8 cellular contexts compared by ENCODE assay signal in the genomic region with DNA sequence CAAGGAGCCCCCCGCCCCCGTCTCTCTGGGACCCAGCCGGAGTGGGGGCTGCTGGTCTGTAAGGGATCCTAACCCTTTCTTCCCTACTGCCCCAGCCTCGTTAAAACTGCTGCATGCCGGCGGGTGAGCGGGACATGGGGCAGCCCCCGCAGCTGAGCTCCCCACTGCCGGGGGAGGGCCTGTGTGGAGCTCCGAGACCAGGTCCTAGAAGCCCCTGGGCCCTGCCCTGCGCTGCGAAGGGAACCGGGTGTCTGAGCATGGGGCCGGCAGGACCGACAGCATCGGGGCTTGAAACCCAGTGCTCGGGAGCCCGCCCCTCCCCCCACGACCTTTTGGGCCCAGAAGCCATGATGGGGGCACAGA. TPM values are rescaled to one million over a fixed set of nuclear protein-coding genes. Genes with fewer than 3 reads are reported as not detected.
DNase-seq lines count a peak whose midpoint lies in the region; ATAC-seq and TF ChIP-seq lines count a peak whose summit lies in the region.
"Had no signal": no experiment of that assay in that cellular context is flagged by ENCODE, and none has a peak within 500 bp of the region (broad histone marks: within the 10 kb centered on the region; RNA-seq: fewer than 3 reads in every experiment).

No MANE protein-coding gene starts in this region.

- H3K27ac ChIP-seq in HUES64 (ENCODE audit: low read depth, low read length) (no peak overlapping the region), ectodermal cell (ENCODE audit: insufficient read depth, low read depth, low read length, poor library complexity, severe bottlenecking) (no peak overlapping the region), lung (ENCODE audit: low read depth in 1 of 2, low read length in 1 of 2) (peak overlapping the region; percentile 60 to 83), tibial artery (peak overlapping the region; percentile 93 to 95)

- H3K9me3 ChIP-seq in HUES64 (ENCODE audit: insufficient read depth, low read depth, low read length) (no peaks in the 10 kb centered on the region), ectodermal cell (ENCODE audit: control insufficient read depth, low read length) (no peaks in the 10 kb centered on the region), lung (ENCODE audit: control insufficient read depth in 2 of 2, insufficient read depth in 1 of 2, low read length in 1 of 2) (no peaks in the 10 kb centered on the region), tibial artery (no peaks in the 10 kb centered on the region)

- 32% methylated on average over 18 of the region's 19 CpGs for WGBS in HUES64
- WGBS in ectodermal cell, 2 experiments: 38 to 39% methylated on average over 19 of the region's 19 CpGs
- WGBS in lung, 2 donors: 39 to 47% methylated on average over 19 of the region's 19 CpGs

- TF ChIP-seq CTCF in lung (IDR thresholded peaks at IDR 0.05; ENCODE audit: control extremely low read depth, extremely low read depth): no peak
- TF ChIP-seq CTCF in tibial artery (IDR thresholded peaks at IDR 0.05): no peak

- H3K4me1 ChIP-seq in HUES64 (ENCODE audit: insufficient read depth, low read length) (peaks cover 7% of the 10 kb centered on the region; the same call in 1 of the 2 replicates), ectodermal cell (ENCODE audit: control insufficient read depth, insufficient read depth, low read length) (peaks cover 24% of the 10 kb centered on the region), lung (ENCODE audit: control insufficient read depth in 2 of 2, insufficient read depth in 2 of 2, low read length in 2 of 2) (peaks cover 0 to 2% of the 10 kb centered on the region in 2 donors), tibial artery (peaks cover 8 to 53% (median 50%) of the 10 kb centered on the region in 4 donors)

- intact Hi-C loops in tibial artery (cut with DNase I; ENCODE audit: low total_unique reads): loop anchor here (2.0 to 5.0 kb wide), 2 partner anchors 124 to 255 kb away; a partner anchor contains a TSS

- no peak for ATAC-seq in lung (ENCODE audit: insufficient read depth, low FRiP score)
- ATAC-seq in GM21825 (IDR thresholded peaks at IDR 0.05; ENCODE audit: unreplicated experiment): no peak
- ATAC-seq in GM18498 (IDR thresholded peaks at IDR 0.05; ENCODE audit: unreplicated experiment): no peak

- H3K4me3 ChIP-seq in HUES64 (ENCODE audit: low read length) (peak overlapping the region; percentile 59), ectodermal cell (ENCODE audit: insufficient read depth, low read depth, low read length) (peak overlapping the region; percentile 43), lung (no peak overlapping the region), tibial artery (peak overlapping the region; percentile 48 to 59)

- H3K27me3 ChIP-seq in HUES64 (ENCODE audit: insufficient read depth, low read length) (peaks cover 51% of the 10 kb centered on the region), ectodermal cell (ENCODE audit: control insufficient read depth, insufficient read depth, low read length, poor library complexity, severe bottlenecking) (peaks cover 55% of the 10 kb centered on the region), lung (ENCODE audit: control insufficient read depth, insufficient read depth) (no peaks in the 10 kb centered on the region), tibial artery (no peaks in the 10 kb centered on the region)

- H3K36me3 ChIP-seq in HUES64 (ENCODE audit: insufficient read depth, low read length) (no peaks in the 10 kb centered on the region), ectodermal cell (ENCODE audit: control insufficient read depth, insufficient read depth, low read length) (no peaks in the 10 kb centered on the region), lung (ENCODE audit: control insufficient read depth in 2 of 2, insufficient read depth in 2 of 2, low read length in 2 of 2) (no peaks in the 10 kb centered on the region), tibial artery (no peaks in the 10 kb centered on the region)

- DNase-seq in lung (ENCODE audit: low spot score) (no peak), tibial artery (peak; percentile 38 to 75), T-helper 1 cell (no peak)
- DNase-seq: Karpas-422 had no signal

- H3K9ac ChIP-seq in HUES64 (ENCODE audit: low read depth, low read length): peak overlapping the region; percentile 58

RNA-seq across cellular contexts. Expression of a gene that starts 9.2 kb away (rescaled TPM):
- 98.9 TPM for polyA plus RNA-seq in HUES64 (2013, experiment 1 of 2)
- polyA plus RNA-seq in HUES64 (2013, experiment 2 of 2): 95.3 TPM
- polyA plus RNA-seq in ectodermal cell (2013, experiment 1 of 4): 44.3 TPM
- 41.3 TPM for polyA plus RNA-seq in ectodermal cell (2013, experiment 2 of 4)
- 51.1 TPM for polyA plus RNA-seq in ectodermal cell (2013, experiment 3 of 4)
- polyA plus RNA-seq in ectodermal cell (2013, experiment 4 of 4): 52.0 TPM
- total RNA-seq in lung: 100 to 1,000 TPM; 224 to 399 TPM
- polyA plus RNA-seq in lung: 100 to 1,000 TPM; 107 to 120 TPM

Comparison
In these comparisons a context has a peak if more than half of its experiments do, and no peak if none do; other contexts are left out.
1. H3K27ac ChIP-seq: peak in lung (2 of 2) and tibial artery (2 of 2); none in HUES64 (single experiment) and ectodermal cell (single experiment).
2. DNase-seq: peak in tibial artery (2 of 2); none in lung (single experiment) and T-helper 1 cell (0 of 5).